23 cellular contexts compared by ENCODE assay signal in genomic region chr3:122926811-122927210, GRCh38.
DNase-seq lines count a peak whose midpoint lies in the region; ATAC-seq, FAIRE-seq and TF ChIP-seq lines count a peak whose summit lies in the region.
"Had no signal": no experiment of that assay in that cellular context is flagged by ENCODE, and none has a peak within 500 bp of the region (broad histone marks: within the 10 kb centered on the region; RNA-seq: fewer than 3 reads in every experiment).

No MANE protein-coding gene starts in this region.

- no peak overlapping the region for H2BK120ac ChIP-seq in H1 (replicated peaks; ENCODE audit: low read depth, low read length)

- FAIRE-seq in HepG2 (lab: Jason Lieb, UNC) (no peak), H1 (lab: Jason Lieb, UNC) (no peak)
- FAIRE-seq: A204.1, D721Med, GM12878, GM12892, GM18507 had no signal

- WGBS in HepG2 (ENCODE audit: low lambda C conversion rate), result 91% methylated on average over 3 of the region's 3 CpGs
- 100% methylated on average over 3 of the region's 3 CpGs for WGBS in right lobe of liver (ENCODE audit: insufficient coverage, low coverage, low lambda C conversion rate, missing lambda C conversion rate)
- WGBS in H1 (ENCODE audit: extremely low coverage in 1 of 2, insufficient coverage in 1 of 2, insufficient read length in 1 of 2, insufficient replicate concordance in 2 of 2, low coverage in 1 of 2, low lambda C conversion rate in 2 of 2, missing lambda C conversion rate in 1 of 2), 2 experiments, result 92% methylated on average over 3 of the region's 3 CpGs; no CpG with 5 or more reads in 1 of the 2 experiments

- no peak overlapping the region for H3K27ac Mint-ChIP-seq in naive thymus-derived CD8-positive, alpha-beta T cell
- H3K27ac Mint-ChIP-seq: B cell; CD4-positive, alpha-beta T cell; CD8-positive, alpha-beta T cell had no signal

- no peaks in the 10 kb centered on the region for H3K9me3 ChIP-seq in HepG2 (ENCODE audit: low read length)
- H3K9me3 ChIP-seq in right lobe of liver, result no peaks in the 10 kb centered on the region
- no peaks in the 10 kb centered on the region for H3K9me3 ChIP-seq in HEK293 (ENCODE audit: control insufficient read depth, insufficient read depth, low read depth, low read length)
- no peaks in the 10 kb centered on the region for H3K9me3 ChIP-seq in H1 (ENCODE audit: insufficient read depth in 2 of 2, low read depth in 1 of 2, low read length in 1 of 2)
- H3K9me3 ChIP-seq: Caco-2 had no signal

- H3K4me1 Mint-ChIP-seq in naive thymus-derived CD8-positive, alpha-beta T cell, result peaks cover 0 to 6% (median 4%) of the 10 kb centered on the region in 4 donors

- no peak overlapping the region for H2AFZ ChIP-seq in HepG2 (ENCODE audit: low read length)
- no peak overlapping the region for H2AFZ ChIP-seq in H1 (ENCODE audit: low read length)

- H2BK12ac ChIP-seq in H1 (ENCODE audit: low read depth, low read length), result no peak overlapping the region

- TF ChIP-seq CTCF in HepG2 (CRISPR knock-in tag; IDR thresholded peaks at IDR 0.05), result no peak
- no peak for TF ChIP-seq CTCF in right lobe of liver (IDR thresholded peaks at IDR 0.05)
- TF ChIP-seq CTCF in HEK293 (tag by site-specific recombination; IDR thresholded peaks at IDR 0.05), result no peak
- no peak for TF ChIP-seq CTCF in H1 (IDR thresholded peaks at IDR 0.05; ENCODE audit: control extremely low read depth in 1 of 3, insufficient read depth in 1 of 3, low read depth in 1 of 3, low read length in 3 of 3)

- no peak for DNase-seq in HepG2 (ENCODE audit: low spot score)
- no peak for DNase-seq in right lobe of liver
- DNase-seq in H1 (ENCODE audit: low read depth in 1 of 2, low spot score in 2 of 2), result no peak
- no peak for DNase-seq in NCI-H1694 (lab: John Stamatoyannopoulos, UW)
- no peak for DNase-seq in naive thymus-derived CD8-positive, alpha-beta T cell
- DNase-seq: 8988T; AML-193; Caco-2; Calu3; CD4-positive, alpha-beta T cell; CD8-positive, alpha-beta T cell; DMS79 treated with DMSO at 0.1 percent for 48 hours; GDM1 had no signal

- POLR2A ChIA-PET in HepG2 (lab: Yijun Ruan, JAX), result no interaction called here
- POLR2A ChIA-PET in HEK293 (lab: Yijun Ruan, JAX), result no interaction called here
- POLR2A ChIA-PET in H1 (lab: Charles Lee; ENCODE audit: partially characterized antibody), result no interaction called here
- POLR2A ChIA-PET in naive thymus-derived CD8-positive, alpha-beta T cell (lab: Charles Lee), result no interaction called here

- in situ Hi-C loops in HepG2 (cut with HindIII; ENCODE audit: extremely low pct_ligation_motif_present, low pct_unique_long_range_greater_than_20kb), result no loop called here

- no peak overlapping the region for H3K14ac ChIP-seq in H1 (ENCODE audit: insufficient read length)

- H3K23me2 ChIP-seq in H1 (ENCODE audit: low read depth, low read length), result peaks cover 6% of the 10 kb centered on the region; the same call in 1 of the 2 replicates

- TF ChIP-seq POLR2A in HepG2 (IDR thresholded peaks at IDR 0.05; ENCODE audit: insufficient read depth in 1 of 2, low read depth in 2 of 2, low read length in 2 of 2), result no peak
- no peak for TF ChIP-seq POLR2A in right lobe of liver (IDR thresholded peaks at IDR 0.05)
- no peak for TF ChIP-seq POLR2A in H1 (IDR thresholded peaks at IDR 0.05; ENCODE audit: control extremely low read depth in 1 of 2, low read depth in 2 of 2, low read length in 2 of 2)

- no peaks in the 10 kb centered on the region for H3K9me3 Mint-ChIP-seq in naive thymus-derived CD8-positive, alpha-beta T cell
- H3K9me3 Mint-ChIP-seq: CD4-positive, alpha-beta T cell; CD8-positive, alpha-beta T cell had no signal

- H3K4ac ChIP-seq in H1 (replicated peaks; ENCODE audit: insufficient read length, low read depth, low read length), result no peak overlapping the region

- no peak overlapping the region for H2BK15ac ChIP-seq in H1 (ENCODE audit: low read length)

- H3K79me1 ChIP-seq in H1 (ENCODE audit: low read depth, low read length), result no peaks in the 10 kb centered on the region; the same call in 1 of the 2 replicates

- no peak overlapping the region for H4K91ac ChIP-seq in H1 (replicated peaks; ENCODE audit: insufficient read length, low read length)

- no peak overlapping the region for H3K4me3 Mint-ChIP-seq in naive thymus-derived CD8-positive, alpha-beta T cell
- H3K4me3 Mint-ChIP-seq: B cell; CD4-positive, alpha-beta T cell; CD8-positive, alpha-beta T cell had no signal

- no peak overlapping the region for H3K18ac ChIP-seq in H1 (ENCODE audit: extremely low read depth, low read length)

- intact Hi-C loops in HepG2 (cut with micrococcal nuclease; ENCODE audit: unreplicated experiment), result no loop called here
- intact Hi-C loops in right lobe of liver (cut with DNase I), result loop anchor here in 1 of 2 donors (10.0 kb wide), 1 partner anchor 328 kb away; no protein-coding TSS in a partner anchor

- no peak overlapping the region for H3K23ac ChIP-seq in H1 (ENCODE audit: insufficient read length)

- H3K9ac ChIP-seq in HepG2 (ENCODE audit: insufficient read depth, low read depth, low read length), result no peak overlapping the region
- no peak overlapping the region for H3K9ac ChIP-seq in H1 (replicated peaks in 1 of 4; ENCODE audit: extremely low read depth in 1 of 4, low read depth in 3 of 4, low read length in 3 of 4)
- H3K9ac ChIP-seq: BLaER1 treated with 17β-estradiol and CSF1 and Interleukin-3, amounts not matched to agents 10 nM and 100 nM had no signal

- H4K8ac ChIP-seq in H1 (ENCODE audit: extremely low read depth, insufficient read depth, low read length), result no peak overlapping the region

- H3K27me3 Mint-ChIP-seq in naive thymus-derived CD8-positive, alpha-beta T cell, result peaks cover 0 to 3% (median 3%) of the 10 kb centered on the region in 5 donors

- H3K27me3 ChIP-seq in HepG2 (ENCODE audit: control insufficient read depth in 1 of 2, insufficient read depth in 2 of 2, low read length in 2 of 2) (peaks cover 6 to 43% of the 10 kb centered on the region in 2 experiments), right lobe of liver (no peaks in the 10 kb centered on the region), H1 (replicated peaks in 1 of 4; ENCODE audit: control insufficient read depth in 3 of 4, extremely low read depth in 1 of 4, insufficient read depth in 3 of 4, low read length in 3 of 4) (peaks cover 0 to 15% (median 12%) of the 10 kb centered on the region in 4 experiments; a peak in 4 of 7 replicates)

- no peaks in the 10 kb centered on the region for H3K36me3 Mint-ChIP-seq in naive thymus-derived CD8-positive, alpha-beta T cell
- H3K36me3 Mint-ChIP-seq: CD8-positive, alpha-beta T cell had no signal

- H4K20me1 ChIP-seq in HepG2 (ENCODE audit: insufficient read depth, low read length) (no peaks in the 10 kb centered on the region), H1 (replicated peaks in 1 of 2; ENCODE audit: control insufficient read depth in 1 of 2, insufficient read depth in 2 of 2, low read length in 2 of 2) (no peaks in the 10 kb centered on the region)

- CTCF ChIA-PET in HepG2 (lab: Yijun Ruan, JAX; ENCODE audit: low intra/inter-chr PET ratio, low total read pairs) (no interaction called here), HEK293 (lab: Yijun Ruan, JAX) (no interaction called here), H1 (lab: Charles Lee; ENCODE audit: partially characterized antibody) (interaction anchor here (6.4 kb wide), 1 partner anchor 15 kb away, joined by 57 read pairs; no protein-coding TSS in a partner anchor)

- no peaks in the 10 kb centered on the region for H3K36me3 ChIP-seq in HepG2 (replicated peaks in 1 of 2; ENCODE audit: control insufficient read depth in 1 of 2, insufficient read depth in 2 of 2, low read length in 2 of 2)
- H3K36me3 ChIP-seq in right lobe of liver, result no peaks in the 10 kb centered on the region
- H3K36me3 ChIP-seq in HEK293 (ENCODE audit: control insufficient read depth in 2 of 2, insufficient read depth in 1 of 2, low read length in 2 of 2), result no peaks in the 10 kb centered on the region
- no peaks in the 10 kb centered on the region for H3K36me3 ChIP-seq in H1 (ENCODE audit: control insufficient read depth in 2 of 4, insufficient read depth in 4 of 4, low read length in 3 of 4)
- H3K36me3 ChIP-seq: BLaER1 treated with 17β-estradiol and CSF1 and Interleukin-3, amounts not matched to agents 10 nM and 100 nM had no signal

- no peak overlapping the region for H3K56ac ChIP-seq in H1 (replicated peaks; ENCODE audit: insufficient read length, low read depth, low read length)

- H4K5ac ChIP-seq in H1 (ENCODE audit: insufficient read length, low read depth, low read length), result no peak overlapping the region

- H2BK20ac ChIP-seq in H1 (ENCODE audit: low read length), result no peak overlapping the region

- no peak overlapping the region for H3K4me2 ChIP-seq in HepG2 (ENCODE audit: low read depth, low read length)
- no peak overlapping the region for H3K4me2 ChIP-seq in H1 (ENCODE audit: insufficient read depth in 1 of 2, low read depth in 2 of 2, low read length in 2 of 2)
- H3K4me2 ChIP-seq: BLaER1 treated with 17β-estradiol and CSF1 and Interleukin-3, amounts not matched to agents 10 nM and 100 nM had no signal

- TF ChIP-seq EP300 in HepG2 (IDR thresholded peaks at IDR 0.05; ENCODE audit: low read depth in 2 of 2, low read length in 2 of 2) (no peak), HepG2 (CRISPR knock-in tag; IDR thresholded peaks at IDR 0.05; ENCODE audit: borderline replicate concordance) (no peak), H1 (IDR thresholded peaks at IDR 0.05; ENCODE audit: borderline replicate concordance in 1 of 2, low read depth in 2 of 2, low read length in 2 of 2) (no peak)

- H3K27ac ChIP-seq in HepG2 (ENCODE audit: extremely low read length, insufficient read depth, low read length) (no peak overlapping the region), right lobe of liver (no peak overlapping the region), HEK293 (ENCODE audit: extremely low read depth, low read depth, low read length) (no peak overlapping the region), H1 (ENCODE audit: low read depth, low read length) (no peak overlapping the region)
- H3K27ac ChIP-seq: BLaER1 treated with 17β-estradiol and CSF1 and Interleukin-3, amounts not matched to agents 10 nM and 100 nM; C4-2B had no signal

- ATAC-seq in HepG2, result no peak
- no peak for ATAC-seq in right lobe of liver
- no peak for ATAC-seq in HG03354 (IDR thresholded peaks at IDR 0.05; ENCODE audit: poor library complexity, severe bottlenecking, unreplicated experiment)
- ATAC-seq in naive thymus-derived CD8-positive, alpha-beta T cell, result no peak
- ATAC-seq: CD8-positive, alpha-beta T cell; GM12878 had no signal

- H3K79me2 ChIP-seq in HepG2 (ENCODE audit: insufficient read depth, low read length), result no peaks in the 10 kb centered on the region
- H3K79me2 ChIP-seq in H1 (ENCODE audit: control insufficient read depth in 1 of 2, insufficient read depth in 2 of 2, low read length in 2 of 2), result no peaks in the 10 kb centered on the region

- H2AK5ac ChIP-seq in H1 (ENCODE audit: low read depth, low read length), result no peak overlapping the region

- H2BK5ac ChIP-seq in H1 (ENCODE audit: low read depth, low read length), result no peak overlapping the region

- TF ChIP-seq RAD21 in HepG2 (CRISPR knock-in tag; IDR thresholded peaks at IDR 0.05), result no peak
- no peak for TF ChIP-seq RAD21 in H1 (IDR thresholded peaks at IDR 0.05 in 1 of 2, conservative IDR thresholded peaks at IDR 0.05 in 1 of 2; ENCODE audit: low read depth in 2 of 2, low read length in 2 of 2)

- H3K4me3 ChIP-seq in HepG2 (replicated peaks in 1 of 3; ENCODE audit: insufficient read depth in 1 of 3, low read depth in 2 of 3, low read length in 3 of 3) (no peak overlapping the region), right lobe of liver (no peak overlapping the region), HEK293 (ENCODE audit: low read depth, low read length) (no peak overlapping the region), H1 (ENCODE audit: extremely low read depth in 1 of 4, insufficient read depth in 2 of 4, low read depth in 3 of 4, low read length in 4 of 4) (no peak overlapping the region)
- H3K4me3 ChIP-seq: BLaER1 treated with 17β-estradiol and CSF1 and Interleukin-3, amounts not matched to agents 10 nM and 100 nM; GM12878 had no signal

- BruUV-seq in HepG2 (replicated peaks; lab: Mats Ljungman, UMichigan), result no TSS peak

- peaks cover 31% of the 10 kb centered on the region for H3K4me1 ChIP-seq in HepG2 (ENCODE audit: insufficient read depth, low read length)
- H3K4me1 ChIP-seq in right lobe of liver, result peaks cover 0 to 4% (median 0%) of the 10 kb centered on the region in 4 donors
- H3K4me1 ChIP-seq in HEK293 (ENCODE audit: control insufficient read depth, insufficient read depth, low read length), result no peaks in the 10 kb centered on the region
- peaks cover 0 to 3% (median 2%) of the 10 kb centered on the region in 4 experiments; a peak in 4 of 7 replicates for H3K4me1 ChIP-seq in H1 (replicated peaks in 1 of 4; ENCODE audit: control insufficient read depth in 3 of 4, insufficient read depth in 4 of 4, low read length in 3 of 4)

Comparison
In these comparisons a context has a peak if more than half of its experiments do, and no peak if none do; other contexts are left out.
1. Of the 63 proteins assayed by ChIP-seq in both HepG2 and HEK293: peak only in HepG2: none; only in HEK293: none; in both: ZNF768; in neither: 62.